ENCODE assay signal across 16 cellular contexts in the genomic region with DNA sequence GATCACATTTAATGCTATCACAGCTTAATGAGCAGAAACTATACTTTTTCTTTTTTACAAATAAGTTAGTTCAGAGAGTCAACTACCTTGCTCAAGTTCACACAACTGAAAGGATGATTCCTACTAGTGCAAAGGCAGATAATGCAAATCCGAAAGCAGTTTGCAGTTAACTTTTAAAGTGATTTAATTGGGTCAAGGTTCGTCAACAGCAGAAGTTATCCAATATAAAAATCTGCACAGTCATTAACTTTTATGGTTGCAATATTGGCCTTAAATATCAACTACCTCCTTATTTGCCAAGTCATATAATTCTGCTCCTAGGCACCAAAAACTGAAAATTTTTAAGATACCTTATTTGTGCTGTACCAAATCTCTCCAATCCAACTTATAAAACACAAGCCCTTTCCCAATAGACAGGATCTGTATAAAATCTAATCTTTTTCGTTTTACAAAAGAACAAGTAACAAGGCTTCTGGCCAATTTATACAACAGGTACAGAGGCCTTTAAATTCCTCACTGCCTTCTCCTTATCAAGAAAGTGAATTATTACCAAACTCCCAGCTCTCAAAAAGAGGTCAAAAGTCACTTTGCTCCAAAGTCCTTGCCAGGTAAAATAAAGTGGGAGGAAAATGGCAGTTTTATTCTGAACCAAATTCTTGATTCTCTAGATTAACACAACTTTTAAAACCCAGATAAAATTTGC.
"Had no signal": no experiment of that assay in that cellular context is flagged by ENCODE, and none has a peak within 500 bp of the region (broad histone marks: within the 10 kb centered on the region; RNA-seq: fewer than 3 reads in every experiment).

No MANE protein-coding gene starts in this region.

- H3K4me3 ChIP-seq: lower lobe of right lung, tibial artery had no signal

- H3K4me1 Mint-ChIP-seq: activated CD8-positive, alpha-beta memory T cell treated with anti-CD3 and anti-CD28 coated beads, Interleukin-2, amount 10 ng/mL, durations not matched to agents 7 days and 5 days; naive B cell; stimulated activated memory B cell treated with anti-CD40 and anti-IgM and Interleukin-4, amounts not matched to agents 10 μg/mL and 1 μg/mL and 100 μg/mL, for 72 hours; T-cell had no signal

- H3K4me1 ChIP-seq: lower lobe of right lung, tibial artery had no signal

- H3K36me3 ChIP-seq: lower lobe of right lung, tibial artery had no signal

- H3K9me3 ChIP-seq: lower lobe of right lung, tibial artery had no signal

- H3K27ac Mint-ChIP-seq: activated CD8-positive, alpha-beta memory T cell treated with anti-CD3 and anti-CD28 coated beads, Interleukin-2, amount 10 ng/mL, durations not matched to agents 7 days and 5 days; activated T-cell treated with anti-CD3 and anti-CD28 coated beads, Interleukin-2, amount 50 U/mL, for 24 hours; naive B cell; stimulated activated memory B cell treated with anti-CD40 and anti-IgM and Interleukin-4, amounts not matched to agents 10 μg/mL and 1 μg/mL and 100 μg/mL, for 72 hours; T-cell had no signal

- H3K27me3 Mint-ChIP-seq: activated CD8-positive, alpha-beta memory T cell treated with anti-CD3 and anti-CD28 coated beads, Interleukin-2, amount 10 ng/mL, durations not matched to agents 7 days and 5 days; activated T-cell treated with anti-CD3 and anti-CD28 coated beads, Interleukin-2, amount 50 U/mL, for 24 hours; stimulated activated memory B cell treated with anti-CD40 and anti-IgM and Interleukin-4, amounts not matched to agents 10 μg/mL and 1 μg/mL and 100 μg/mL, for 72 hours had no signal

- FAIRE-seq: keratinocyte had no signal

- H3K36me3 Mint-ChIP-seq: activated CD8-positive, alpha-beta memory T cell treated with anti-CD3 and anti-CD28 coated beads, Interleukin-2, amount 10 ng/mL, durations not matched to agents 7 days and 5 days; naive B cell; stimulated activated memory B cell treated with anti-CD40 and anti-IgM and Interleukin-4, amounts not matched to agents 10 μg/mL and 1 μg/mL and 100 μg/mL, for 72 hours; T-cell had no signal

- H3K9me3 Mint-ChIP-seq: activated T-cell treated with anti-CD3 and anti-CD28 coated beads, Interleukin-2, amount 50 U/mL, for 24 hours; stimulated activated memory B cell treated with anti-CD40 and anti-IgM and Interleukin-4, amounts not matched to agents 10 μg/mL and 1 μg/mL and 100 μg/mL, for 72 hours; T-cell had no signal

- H3K4me3 Mint-ChIP-seq: activated CD8-positive, alpha-beta memory T cell treated with anti-CD3 and anti-CD28 coated beads, Interleukin-2, amount 10 ng/mL, durations not matched to agents 7 days and 5 days; activated T-cell treated with anti-CD3 and anti-CD28 coated beads, Interleukin-2, amount 50 U/mL, for 24 hours; naive B cell; stimulated activated memory B cell treated with anti-CD40 and anti-IgM and Interleukin-4, amounts not matched to agents 10 μg/mL and 1 μg/mL and 100 μg/mL, for 72 hours; T-cell had no signal

- H3K27me3 ChIP-seq: tibial artery had no signal

- H3K27ac ChIP-seq: lower lobe of right lung, tibial artery had no signal

- DNase-seq: activated CD4-positive, alpha-beta T cell treated with anti-CD3 and anti-CD28 coated beads, Interleukin-2, amount 50 U/mL, for 4 hours; activated CD4-positive, CD25-positive, alpha-beta regulatory T cell treated with anti-CD3 and anti-CD28 coated beads, Interleukin-2, amount 50 U/mL, for 72 hours; activated CD8-positive, alpha-beta memory T cell treated with anti-CD3 and anti-CD28 coated beads, Interleukin-2, amount 10 ng/mL, durations not matched to agents 7 days and 5 days; activated naive CD4-positive, alpha-beta T cell treated with anti-CD3 and anti-CD28 coated beads, Interleukin-2, amount 50 U/mL, for 16 hours; activated T-cell treated with anti-CD3 and anti-CD28 coated beads, Interleukin-2, amount 50 U/mL, for 24 hours; hippocampal formation; lower lobe of right lung; naive B cell; retina; stimulated activated CD4-positive, alpha-beta T cell treated with anti-CD3 and anti-CD28 coated beads, Interleukin-2, amount 100 ng/mL, for 48 hours; T-cell; T1000; tibial artery had no signal

- ATAC-seq: activated CD8-positive, alpha-beta memory T cell treated with anti-CD3 and anti-CD28 coated beads, Interleukin-2, amount 10 ng/mL, durations not matched to agents 7 days and 5 days; esophagus mucosa; stimulated activated memory B cell treated with anti-CD40 and anti-IgM and Interleukin-4, amounts not matched to agents 10 μg/mL and 1 μg/mL and 100 μg/mL, for 72 hours; T-cell had no signal
